Comparison of ENCODE assay signal across 1 cellular context in the genomic region with DNA sequence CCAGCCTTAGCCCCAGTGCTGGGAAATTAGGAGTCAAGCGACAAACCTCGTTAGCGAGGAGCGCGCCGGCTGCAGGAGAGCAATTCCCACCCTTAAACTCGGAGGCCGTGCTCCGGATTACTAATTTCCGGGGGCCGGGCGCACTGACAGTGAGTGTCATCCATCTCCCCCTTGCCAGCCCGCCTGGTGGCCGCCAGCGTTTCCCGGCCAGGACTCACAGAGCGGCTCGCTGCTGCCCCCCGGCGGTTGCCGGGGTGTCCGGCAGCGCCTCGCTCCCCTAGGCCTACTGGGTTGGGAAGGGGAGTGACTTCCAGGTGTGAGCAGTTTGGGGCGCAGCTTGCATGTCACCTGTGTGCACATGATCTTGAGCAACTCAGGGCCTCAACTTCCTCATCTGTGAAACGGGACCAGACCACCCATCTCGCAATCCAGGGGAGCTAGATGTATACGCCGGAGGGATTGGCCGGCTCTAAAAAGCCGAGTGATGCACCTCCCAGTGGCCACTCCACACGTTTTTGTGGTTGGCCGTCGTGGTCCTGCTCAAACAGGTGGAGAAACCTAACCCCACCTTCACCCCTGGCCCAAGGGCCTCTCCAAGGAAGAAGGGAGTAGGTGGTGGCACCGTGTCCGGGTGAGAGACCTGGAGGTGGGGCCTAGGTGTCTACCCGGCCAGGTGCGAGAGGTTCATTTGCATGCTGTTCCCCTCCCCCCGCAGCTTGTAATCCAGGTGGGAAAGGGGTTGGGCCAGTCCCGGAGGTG.
TF ChIP-seq lines count a peak whose summit lies in the region.

No MANE protein-coding gene starts in this region.

TF ChIP-seq in HepG2, 621 proteins besides CTCF, POLR2A, EP300 and RAD21 (continued from another document and continues in another):
- TF ChIP-seq, protein P1, sequence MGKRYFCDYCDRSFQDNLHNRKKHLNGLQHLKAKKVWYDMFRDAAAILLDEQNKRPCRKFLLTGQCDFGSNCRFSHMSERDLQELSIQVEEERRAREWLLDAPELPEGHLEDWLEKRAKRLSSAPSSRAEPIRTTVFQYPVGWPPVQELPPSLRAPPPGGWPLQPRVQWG (CRISPR knock-in tag; IDR thresholded peaks at IDR 0.05; ENCODE audit: borderline replicate concordance, low read depth), result no peak
- TF ChIP-seq ZBTB44 (CRISPR knock-in tag; IDR thresholded peaks at IDR 0.05), result no peak; the same call in 1 of the 2 replicates
- TF ChIP-seq, protein P2, sequence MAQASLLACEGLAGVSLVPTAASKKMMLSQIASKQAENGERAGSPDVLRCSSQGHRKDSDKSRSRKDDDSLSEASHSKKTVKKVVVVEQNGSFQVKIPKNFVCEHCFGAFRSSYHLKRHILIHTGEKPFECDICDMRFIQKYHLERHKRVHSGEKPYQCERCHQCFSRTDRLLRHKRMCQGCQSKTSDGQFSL (CRISPR knock-in tag; IDR thresholded peaks at IDR 0.05), result peak; percentile 72; the same call in 1 of the 2 replicates
- 0 out of 2 replicates have a peak, but pooled peaks have one; percentile 20 for TF ChIP-seq HOXD1 (CRISPR knock-in tag; IDR thresholded peaks at IDR 0.05)
- TF ChIP-seq ZFP62 (CRISPR knock-in tag; IDR thresholded peaks at IDR 0.05), result no peak
- TF ChIP-seq TFAP4 (IDR thresholded peaks at IDR 0.05; ENCODE audit: borderline replicate concordance, low read depth), result peak; percentile 24; the same call in 1 of the 2 replicates
- no peak for TF ChIP-seq ZBTB21 (CRISPR knock-in tag; IDR thresholded peaks at IDR 0.05)
- TF ChIP-seq ZNF350 (CRISPR knock-in tag; IDR thresholded peaks at IDR 0.05; ENCODE audit: borderline replicate concordance, low read depth), result peak; percentile 82; the same call in 1 of the 2 replicates
- TF ChIP-seq ZNF773 (CRISPR knock-in tag; IDR thresholded peaks at IDR 0.05; ENCODE audit: borderline replicate concordance), result no peak
- TF ChIP-seq, protein P3, sequence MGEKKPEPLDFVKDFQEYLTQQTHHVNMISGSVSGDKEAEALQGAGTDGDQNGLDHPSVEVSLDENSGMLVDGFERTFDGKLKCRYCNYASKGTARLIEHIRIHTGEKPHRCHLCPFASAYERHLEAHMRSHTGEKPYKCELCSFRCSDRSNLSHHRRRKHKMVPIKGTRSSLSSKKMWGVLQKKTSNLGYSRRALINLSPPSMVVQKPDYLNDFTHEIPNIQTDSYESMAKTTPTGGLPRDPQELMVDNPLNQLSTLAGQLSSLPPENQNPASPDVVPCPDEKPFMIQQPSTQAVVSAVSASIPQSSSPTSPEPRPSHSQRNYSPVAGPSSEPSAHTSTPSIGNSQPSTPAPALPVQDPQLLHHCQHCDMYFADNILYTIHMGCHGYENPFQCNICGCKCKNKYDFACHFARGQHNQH (CRISPR knock-in tag; IDR thresholded peaks at IDR 0.05), result peak; percentile 87
- TF ChIP-seq ZBTB3 (CRISPR knock-in tag; IDR thresholded peaks at IDR 0.05; ENCODE audit: borderline replicate concordance, low read depth), result no peak
- 0 out of 2 replicates have a peak, but pooled peaks have one; percentile 54 for TF ChIP-seq ZNF577 (CRISPR knock-in tag; IDR thresholded peaks at IDR 0.05; ENCODE audit: borderline replicate concordance, low read depth)
- TF ChIP-seq GMEB2 (CRISPR knock-in tag; IDR thresholded peaks at IDR 0.05; ENCODE audit: low read depth), result no peak
- TF ChIP-seq BRCA1 (CRISPR knock-in tag; IDR thresholded peaks at IDR 0.05), result no peak
- no peak for TF ChIP-seq ZFYVE20 (CRISPR knock-in tag; IDR thresholded peaks at IDR 0.05; ENCODE audit: borderline replicate concordance, low read depth)
- no peak for TF ChIP-seq FOXP1 (IDR thresholded peaks at IDR 0.05)
- TF ChIP-seq FOXP1 (CRISPR knock-in tag; IDR thresholded peaks at IDR 0.05), result no peak; the same call in 1 of the 2 replicates
- no peak for TF ChIP-seq ZNF460 (CRISPR knock-in tag; IDR thresholded peaks at IDR 0.05; ENCODE audit: borderline replicate concordance)
- no peak for TF ChIP-seq CBX1 (IDR thresholded peaks at IDR 0.05; ENCODE audit: low read depth)
- TF ChIP-seq IKZF1 (IDR thresholded peaks at IDR 0.05), result no peak
- TF ChIP-seq KDM4B (CRISPR knock-in tag; IDR thresholded peaks at IDR 0.05), result peak; percentile 63; the same call in 1 of the 2 replicates
- TF ChIP-seq BRD4 (CRISPR knock-in tag; IDR thresholded peaks at IDR 0.05), result peak; percentile 48; the same call in 1 of the 2 replicates
- TF ChIP-seq NRL (CRISPR knock-in tag; IDR thresholded peaks at IDR 0.05; ENCODE audit: borderline replicate concordance), result 0 out of 2 replicates have a peak, but pooled peaks have one; percentile 16
- TF ChIP-seq CHCHD3 (CRISPR knock-in tag; IDR thresholded peaks at IDR 0.05), result no peak
- TF ChIP-seq DPF2 (CRISPR knock-in tag; IDR thresholded peaks at IDR 0.05; ENCODE audit: borderline replicate concordance, low read depth), result no peak; the same call in 1 of the 2 replicates
- TF ChIP-seq ZNF703 (CRISPR knock-in tag; IDR thresholded peaks at IDR 0.05; ENCODE audit: borderline replicate concordance), result no peak
- TF ChIP-seq ZNF180 (CRISPR knock-in tag; IDR thresholded peaks at IDR 0.05; ENCODE audit: borderline replicate concordance, low read depth), result no peak
- TF ChIP-seq ZSCAN12 (CRISPR knock-in tag; IDR thresholded peaks at IDR 0.05), result no peak
- no peak for TF ChIP-seq KAT2B (IDR thresholded peaks at IDR 0.05; ENCODE audit: borderline replicate concordance, low read depth, low read length)
- no peak for TF ChIP-seq RBAK (CRISPR knock-in tag; IDR thresholded peaks at IDR 0.05)
- TF ChIP-seq, protein P4, sequence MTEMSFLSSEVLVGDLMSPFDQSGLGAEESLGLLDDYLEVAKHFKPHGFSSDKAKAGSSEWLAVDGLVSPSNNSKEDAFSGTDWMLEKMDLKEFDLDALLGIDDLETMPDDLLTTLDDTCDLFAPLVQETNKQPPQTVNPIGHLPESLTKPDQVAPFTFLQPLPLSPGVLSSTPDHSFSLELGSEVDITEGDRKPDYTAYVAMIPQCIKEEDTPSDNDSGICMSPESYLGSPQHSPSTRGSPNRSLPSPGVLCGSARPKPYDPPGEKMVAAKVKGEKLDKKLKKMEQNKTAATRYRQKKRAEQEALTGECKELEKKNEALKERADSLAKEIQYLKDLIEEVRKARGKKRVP (CRISPR knock-in tag; IDR thresholded peaks at IDR 0.05), result no peak
- TF ChIP-seq, protein P5, sequence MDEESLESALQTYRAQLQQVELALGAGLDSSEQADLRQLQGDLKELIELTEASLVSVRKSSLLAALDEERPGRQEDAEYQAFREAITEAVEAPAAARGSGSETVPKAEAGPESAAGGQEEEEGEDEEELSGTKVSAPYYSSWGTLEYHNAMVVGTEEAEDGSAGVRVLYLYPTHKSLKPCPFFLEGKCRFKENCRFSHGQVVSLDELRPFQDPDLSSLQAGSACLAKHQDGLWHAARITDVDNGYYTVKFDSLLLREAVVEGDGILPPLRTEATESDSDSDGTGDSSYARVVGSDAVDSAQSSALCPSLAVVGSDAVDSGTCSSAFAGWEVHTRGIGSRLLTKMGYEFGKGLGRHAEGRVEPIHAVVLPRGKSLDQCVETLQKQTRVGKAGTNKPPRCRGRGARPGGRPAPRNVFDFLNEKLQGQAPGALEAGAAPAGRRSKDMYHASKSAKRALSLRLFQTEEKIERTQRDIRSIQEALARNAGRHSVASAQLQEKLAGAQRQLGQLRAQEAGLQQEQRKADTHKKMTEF (CRISPR knock-in tag; IDR thresholded peaks at IDR 0.05), result peak; percentile 85
- no peak for TF ChIP-seq ZNF607 (CRISPR knock-in tag; IDR thresholded peaks at IDR 0.05; ENCODE audit: borderline replicate concordance)
- TF ChIP-seq ZFP90 (CRISPR knock-in tag; IDR thresholded peaks at IDR 0.05; ENCODE audit: borderline replicate concordance), result peak; percentile 86
- no peak for TF ChIP-seq ZNF674 (CRISPR knock-in tag; IDR thresholded peaks at IDR 0.05; ENCODE audit: low read depth)
- TF ChIP-seq ZNF776 (CRISPR knock-in tag; IDR thresholded peaks at IDR 0.05), result peak; percentile 30; the same call in 1 of the 2 replicates
- TF ChIP-seq THYN1 (CRISPR knock-in tag; IDR thresholded peaks at IDR 0.05; ENCODE audit: borderline replicate concordance, low read depth), result no peak
- TF ChIP-seq FOSL2 (CRISPR knock-in tag; IDR thresholded peaks at IDR 0.05), result peak; percentile 53; the same call in 1 of the 2 replicates
- peak; percentile 91 for TF ChIP-seq ETV5 (CRISPR knock-in tag; IDR thresholded peaks at IDR 0.05; ENCODE audit: borderline replicate concordance)
- 0 out of 2 replicates have a peak, but pooled peaks have one; percentile 45 for TF ChIP-seq SSRP1 (CRISPR knock-in tag; IDR thresholded peaks at IDR 0.05)
- TF ChIP-seq NCOA5 (CRISPR knock-in tag; IDR thresholded peaks at IDR 0.05), result no peak
- peak; percentile 48; the same call in 1 of the 2 replicates for TF ChIP-seq ZBTB20 (CRISPR knock-in tag; IDR thresholded peaks at IDR 0.05; ENCODE audit: borderline replicate concordance, low read depth)
- TF ChIP-seq ATAD3A (CRISPR knock-in tag; IDR thresholded peaks at IDR 0.05), result no peak
- TF ChIP-seq HIC2 (CRISPR knock-in tag; IDR thresholded peaks at IDR 0.05; ENCODE audit: low read depth), result 0 out of 2 replicates have a peak, but pooled peaks have one; percentile 48
- TF ChIP-seq, protein P6, sequence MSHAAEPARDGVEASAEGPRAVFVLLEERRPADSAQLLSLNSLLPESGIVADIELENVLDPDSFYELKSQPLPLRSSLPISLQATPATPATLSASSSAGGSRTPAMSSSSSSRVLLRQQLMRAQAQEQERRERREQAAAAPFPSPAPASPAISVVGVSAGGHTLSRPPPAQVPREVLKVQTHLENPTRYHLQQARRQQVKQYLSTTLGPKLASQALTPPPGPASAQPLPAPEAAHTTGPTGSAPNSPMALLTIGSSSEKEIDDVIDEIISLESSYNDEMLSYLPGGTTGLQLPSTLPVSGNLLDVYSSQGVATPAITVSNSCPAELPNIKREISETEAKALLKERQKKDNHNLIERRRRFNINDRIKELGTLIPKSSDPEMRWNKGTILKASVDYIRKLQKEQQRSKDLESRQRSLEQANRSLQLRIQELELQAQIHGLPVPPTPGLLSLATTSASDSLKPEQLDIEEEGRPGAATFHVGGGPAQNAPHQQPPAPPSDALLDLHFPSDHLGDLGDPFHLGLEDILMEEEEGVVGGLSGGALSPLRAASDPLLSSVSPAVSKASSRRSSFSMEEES (CRISPR knock-in tag; IDR thresholded peaks at IDR 0.05), result 0 out of 2 replicates have a peak, but pooled peaks have one; percentile 14
- no peak for TF ChIP-seq CC2D1A (CRISPR knock-in tag; IDR thresholded peaks at IDR 0.05)
- TF ChIP-seq MED13 (CRISPR knock-in tag; IDR thresholded peaks at IDR 0.05), result 0 out of 2 replicates have a peak, but pooled peaks have one; percentile 41
- TF ChIP-seq ZNF256 (CRISPR knock-in tag; conservative IDR thresholded peaks at IDR 0.05), result peak; percentile 80; the same call in 1 of the 2 replicates
- no peak; the same call in none of the 2 replicates for TF ChIP-seq MTA1 (CRISPR knock-in tag; IDR thresholded peaks at IDR 0.05; ENCODE audit: borderline replicate concordance)
- TF ChIP-seq MTF2 (CRISPR knock-in tag; IDR thresholded peaks at IDR 0.05; ENCODE audit: borderline replicate concordance), result peak; percentile 62; the same call in 1 of the 2 replicates
- TF ChIP-seq ZFP41 (CRISPR knock-in tag; IDR thresholded peaks at IDR 0.05; ENCODE audit: borderline replicate concordance), result no peak
